ENCODE assay signal across 8 cellular contexts in the genomic region with DNA sequence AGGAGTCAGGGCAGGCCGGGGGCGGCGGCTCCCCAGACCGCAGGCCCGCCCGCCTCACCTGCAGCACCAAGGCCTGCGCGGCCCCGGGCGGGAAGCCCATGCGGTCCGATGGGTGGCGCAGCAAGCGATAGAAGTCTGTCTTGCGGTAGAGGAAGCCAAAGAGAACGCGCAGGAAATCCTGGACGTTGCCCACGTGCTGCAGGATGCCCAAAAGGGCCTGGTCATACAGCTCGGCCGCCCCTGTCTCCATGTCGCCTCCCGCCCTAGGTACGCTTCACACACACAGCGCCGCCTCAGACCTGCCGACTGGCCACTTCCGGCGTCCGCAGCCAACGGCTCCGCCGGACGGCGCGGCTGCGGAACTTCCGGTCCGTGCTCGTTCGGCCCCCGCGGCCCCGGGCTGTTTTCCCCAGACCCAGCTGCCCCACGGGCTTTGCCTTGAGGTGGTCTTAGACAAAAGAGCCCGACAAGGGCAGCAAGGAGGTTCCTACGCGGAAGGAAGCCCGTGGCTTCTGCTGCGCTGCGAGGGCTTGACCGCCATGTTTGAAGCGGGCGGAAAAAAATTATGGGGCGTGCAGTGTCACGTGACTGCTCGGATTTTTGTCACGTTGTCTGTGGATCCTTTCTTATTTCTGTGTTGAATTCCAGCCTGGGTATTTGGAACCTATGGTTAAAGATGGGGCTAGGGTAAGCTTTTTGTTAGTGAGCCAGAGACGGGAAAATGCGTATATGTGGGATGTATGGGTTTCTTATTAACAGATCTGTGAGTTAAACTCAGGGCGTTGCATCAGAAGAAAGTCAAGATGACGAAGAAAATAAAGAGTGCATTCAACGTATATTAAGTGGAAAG. TPM values are rescaled to one million over a fixed set of nuclear protein-coding genes. Genes with fewer than 3 reads are reported as not detected.
DNase-seq lines count a peak whose midpoint lies in the region; TF ChIP-seq lines count a peak whose summit lies in the region.

A gene (minus strand): TSS at position 308 of the 850 bp plus-strand sequence. CDS start 58 bp downstream, at position 250.

- H3K27me3 ChIP-seq in neural cell (ENCODE audit: insufficient read depth, low read depth, low read length), result peaks cover 4% of the 10 kb centered on the region
- H3K27me3 ChIP-seq in stomach smooth muscle (ENCODE audit: control insufficient read depth in 1 of 2, insufficient read depth in 2 of 2, low read length in 2 of 2), result no peaks in the 10 kb centered on the region

- H3K4me3 ChIP-seq in LNCaP clone FGC (ENCODE audit: low read depth, low read length) (peak within 1 kb of the TSS; percentile 92), fibroblast of villous mesenchyme (ENCODE audit: low read depth, low read length) (peak within 1 kb of the TSS; percentile 80), neural cell (ENCODE audit: low read length) (peak within 1 kb of the TSS; percentile 84), stomach smooth muscle (ENCODE audit: low read length in 2 of 2) (peak within 1 kb of the TSS; percentile 83 to 95)

- DNase-seq in ELF-1 (ENCODE audit: low read depth, low spot score) (peak; percentile 95), H4 (ENCODE audit: low spot score) (peak; percentile 92), LNCaP clone FGC (ENCODE audit: low read depth) (peak; percentile 67), RWPE1 (ENCODE audit: low spot score) (peak; percentile 84), fibroblast of villous mesenchyme (ENCODE audit: low read depth) (peak; percentile 84)
- DNase-seq in activated effector memory CD4-positive, alpha-beta T cell treated with Interleukin-2 at 50 U/mL for 16 hours, result peak; percentile 77

- CTCF ChIA-PET in RWPE1 (lab: Yijun Ruan, JAX), result interaction anchor here (0.6 to 3.4 kb wide), 5 partner anchors 37 to 658 kb away, joined by 3 to 15 read pairs (median 3); no protein-coding TSS in a partner anchor

- H3K9ac ChIP-seq in neural cell (ENCODE audit: low read length) (peak within 1 kb of the TSS; percentile 88), stomach smooth muscle (ENCODE audit: low read length in 2 of 2) (peak within 1 kb of the TSS; percentile 88 to 94)

- no peaks in the 10 kb centered on the region for H3F3A ChIP-seq in neural cell (ENCODE audit: insufficient read depth, low read length, poor library complexity, severe bottlenecking)

- peaks cover 24% of the 10 kb centered on the region for H3K4me1 ChIP-seq in stomach smooth muscle (ENCODE audit: control insufficient read depth, insufficient read depth, low read length)

- no peaks in the 10 kb centered on the region for H3K9me2 ChIP-seq in neural cell (ENCODE audit: insufficient read depth, low read length)

- H3K27ac ChIP-seq in RWPE1 (peak within 1 kb of the TSS; percentile 93), neural cell (ENCODE audit: low read length) (peak within 1 kb of the TSS; percentile 91), stomach smooth muscle (ENCODE audit: low read length) (peak within 1 kb of the TSS; percentile 96)

- H3K4me2 ChIP-seq in neural cell (ENCODE audit: low read length), result peak within 1 kb of the TSS; percentile 91

- TF ChIP-seq RAD21 in neural cell (conservative IDR thresholded peaks at IDR 0.05), result peak; percentile 46

- peaks cover 37% of the 10 kb centered on the region for H3K79me2 ChIP-seq in neural cell (replicated peaks; ENCODE audit: insufficient read depth, low read length)

- H3K9me3 ChIP-seq in neural cell (ENCODE audit: low read length) (no peaks in the 10 kb centered on the region), stomach smooth muscle (ENCODE audit: control insufficient read depth in 2 of 2, low read length in 2 of 2) (no peaks in the 10 kb centered on the region)

- TF ChIP-seq CTCF in LNCaP clone FGC (IDR thresholded peaks at IDR 0.05; ENCODE audit: control insufficient read depth, extremely low read depth, insufficient read depth), result peak; percentile 27; the same call in 1 of the 2 replicates
- no peak; the same call in 1 of the 2 replicates for TF ChIP-seq CTCF in RWPE1 (conservative IDR thresholded peaks at IDR 0.05; ENCODE audit: low read depth)
- peak; percentile 32 for TF ChIP-seq CTCF in fibroblast of villous mesenchyme (IDR thresholded peaks at IDR 0.05; ENCODE audit: insufficient read depth, low read depth, low read length)
- peak; percentile 61 for TF ChIP-seq CTCF in neural cell (IDR thresholded peaks at IDR 0.05; ENCODE audit: poor library complexity, severe bottlenecking)

- POLR2A ChIA-PET in RWPE1 (lab: Yijun Ruan, JAX; ENCODE audit: low non-redundant PET), result interaction anchor here (0.6 to 0.9 kb wide), 3 partner anchors 32 to 268 kb away, joined by 3 to 11 read pairs (median 3); no protein-coding TSS in a partner anchor

- TF ChIP-seq EP300 in neural cell (conservative IDR thresholded peaks at IDR 0.05; ENCODE audit: poor library complexity, severe bottlenecking), result peak; percentile 2

- no peaks in the 10 kb centered on the region for H4K20me1 ChIP-seq in neural cell (ENCODE audit: insufficient read depth)

- peak within 1 kb of the TSS; percentile 79 for H2AFZ ChIP-seq in neural cell (ENCODE audit: low read depth, low read length)

- H3K36me3 ChIP-seq in neural cell (ENCODE audit: insufficient read depth, low read length) (no peaks in the 10 kb centered on the region), stomach smooth muscle (ENCODE audit: control insufficient read depth in 2 of 2, insufficient read depth in 2 of 2, low read length in 2 of 2) (no peaks in the 10 kb centered on the region)

TF ChIP-seq in neural cell, 6 proteins besides CTCF, POLR2A, EP300 and RAD21:
- TF ChIP-seq MXI1 (conservative IDR thresholded peaks at IDR 0.05; ENCODE audit: poor library complexity, severe bottlenecking), result peak; percentile 96
- TF ChIP-seq SMC3 (conservative IDR thresholded peaks at IDR 0.05; ENCODE audit: poor library complexity), result peak; percentile 46
- no peak for TF ChIP-seq EZH2 (IDR thresholded peaks at IDR 0.05; ENCODE audit: borderline replicate concordance, insufficient read depth, low read length, poor library complexity, severe bottlenecking)
- peak; percentile 85 for TF ChIP-seq TAF1 (IDR thresholded peaks at IDR 0.05; ENCODE audit: low read depth)
- TF ChIP-seq, protein P1, sequence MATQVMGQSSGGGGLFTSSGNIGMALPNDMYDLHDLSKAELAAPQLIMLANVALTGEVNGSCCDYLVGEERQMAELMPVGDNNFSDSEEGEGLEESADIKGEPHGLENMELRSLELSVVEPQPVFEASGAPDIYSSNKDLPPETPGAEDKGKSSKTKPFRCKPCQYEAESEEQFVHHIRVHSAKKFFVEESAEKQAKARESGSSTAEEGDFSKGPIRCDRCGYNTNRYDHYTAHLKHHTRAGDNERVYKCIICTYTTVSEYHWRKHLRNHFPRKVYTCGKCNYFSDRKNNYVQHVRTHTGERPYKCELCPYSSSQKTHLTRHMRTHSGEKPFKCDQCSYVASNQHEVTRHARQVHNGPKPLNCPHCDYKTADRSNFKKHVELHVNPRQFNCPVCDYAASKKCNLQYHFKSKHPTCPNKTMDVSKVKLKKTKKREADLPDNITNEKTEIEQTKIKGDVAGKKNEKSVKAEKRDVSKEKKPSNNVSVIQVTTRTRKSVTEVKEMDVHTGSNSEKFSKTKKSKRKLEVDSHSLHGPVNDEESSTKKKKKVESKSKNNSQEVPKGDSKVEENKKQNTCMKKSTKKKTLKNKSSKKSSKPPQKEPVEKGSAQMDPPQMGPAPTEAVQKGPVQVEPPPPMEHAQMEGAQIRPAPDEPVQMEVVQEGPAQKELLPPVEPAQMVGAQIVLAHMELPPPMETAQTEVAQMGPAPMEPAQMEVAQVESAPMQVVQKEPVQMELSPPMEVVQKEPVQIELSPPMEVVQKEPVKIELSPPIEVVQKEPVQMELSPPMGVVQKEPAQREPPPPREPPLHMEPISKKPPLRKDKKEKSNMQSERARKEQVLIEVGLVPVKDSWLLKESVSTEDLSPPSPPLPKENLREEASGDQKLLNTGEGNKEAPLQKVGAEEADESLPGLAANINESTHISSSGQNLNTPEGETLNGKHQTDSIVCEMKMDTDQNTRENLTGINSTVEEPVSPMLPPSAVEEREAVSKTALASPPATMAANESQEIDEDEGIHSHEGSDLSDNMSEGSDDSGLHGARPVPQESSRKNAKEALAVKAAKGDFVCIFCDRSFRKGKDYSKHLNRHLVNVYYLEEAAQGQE (IDR thresholded peaks at IDR 0.05; ENCODE audit: borderline replicate concordance), result peak; percentile 71
- peak; percentile 53 for TF ChIP-seq POLR2AphosphoS5 (IDR thresholded peaks at IDR 0.05)
TF ChIP-seq in neural cell: peak in this region for 5.

RNA-seq across cellular contexts. Expression of the gene that starts here (rescaled TPM):
- 81.1 and 99.4 TPM in 2 replicates for total RNA-seq in H4 (2014; rRNA removed; shearing (Covaris generic))
- 51.2 and 62.2 TPM in 2 replicates for total RNA-seq in fibroblast of villous mesenchyme
- 61.2 and 69.9 TPM in 2 replicates for polyA plus RNA-seq in neural cell
- polyA minus RNA-seq in neural cell, result 102 and 106 TPM in 2 replicates

Comparison
In these comparisons a context has a peak if more than half of its experiments do, and no peak if none do; other contexts are left out.
1. Peak in every context shown above with its lines: DNase-seq, H3K4me3 ChIP-seq and H3K27ac ChIP-seq.